ENCODE assay signal across 22 cellular contexts in genomic region chr15:39461536-39462140, GRCh38.
DNase-seq lines count a peak whose midpoint lies in the region; ATAC-seq and TF ChIP-seq lines count a peak whose summit lies in the region.
"Had no signal": no experiment of that assay in that cellular context is flagged by ENCODE, and none has a peak within 500 bp of the region (broad histone marks: within the 10 kb centered on the region; RNA-seq: fewer than 3 reads in every experiment).

No MANE protein-coding gene starts in this region.

- H3K4me3 ChIP-seq in GM23248 (no peak overlapping the region), heart left ventricle (no peak overlapping the region), ovary (no peak overlapping the region)

- peak; percentile 57 for DNase-seq in GM23248
- DNase-seq in chondrocyte (ENCODE audit: low spot score), result no peak
- DNase-seq in heart left ventricle, result peak; percentile 76 to 89 (median 81)
- peak; percentile 74 to 81 (median 79) for DNase-seq in ovary
- DNase-seq in activated CD4-positive, alpha-beta memory T cell treated with anti-CD3 and anti-CD28 coated beads for 36 hours, result no peak
- no peak for DNase-seq in foreskin keratinocyte
- DNase-seq: activated CD4-positive, alpha-beta memory T cell treated with anti-CD3 and anti-CD28 coated beads, Interleukin-2, amount 10 ng/mL, durations not matched to agents 7 days and 5 days; activated naive CD8-positive, alpha-beta T cell treated with anti-CD3 and anti-CD28 coated beads, Interleukin-2, amount 10 ng/mL, durations not matched to agents 7 days and 5 days; CD4-positive, alpha-beta T cell; DMS79 treated with DMSO at 0.1 percent for 48 hours; effector CD4-positive, alpha-beta T cell; foreskin melanocyte; naive thymus-derived CD8-positive, alpha-beta T cell; NCI-H1436; NCI-H226; retina; stimulated activated CD4-positive, alpha-beta T cell treated with anti-CD3 and anti-CD28 coated beads, Interleukin-1b, Interleukin-23, amount 100 ng/mL, for 48 hours; T-helper 1 cell; WERI-Rb-1 had no signal

- no peaks in the 10 kb centered on the region for H3K79me2 ChIP-seq in GM23248 (ENCODE audit: insufficient read depth)

- no peaks in the 10 kb centered on the region for H4K20me1 ChIP-seq in GM23248 (ENCODE audit: insufficient read depth)

- intact Hi-C loops in heart left ventricle (cut with DNase I), result loop anchor here in 1 of 10 donors (5.0 kb wide), 1 partner anchor 51 kb away; no protein-coding TSS in a partner anchor
- intact Hi-C loops in ovary (cut with DNase I), result no loop called here
- intact Hi-C loops in activated CD4-positive, alpha-beta memory T cell treated with anti-CD3 and anti-CD28 coated beads for 36 hours (cut with micrococcal nuclease), result no loop called here

- H3K4me3 Mint-ChIP-seq in chondrocyte (ENCODE audit: unreplicated experiment), result no peak overlapping the region
- H3K4me3 Mint-ChIP-seq in activated CD4-positive, alpha-beta memory T cell treated with anti-CD3 and anti-CD28 coated beads for 36 hours, result no peak overlapping the region
- H3K4me3 Mint-ChIP-seq: activated CD4-positive, alpha-beta memory T cell treated with anti-CD3 and anti-CD28 coated beads, Interleukin-2, amount 10 ng/mL, durations not matched to agents 7 days and 5 days; activated naive CD8-positive, alpha-beta T cell treated with anti-CD3 and anti-CD28 coated beads, Interleukin-2, amount 10 ng/mL, durations not matched to agents 7 days and 5 days; CD4-positive, alpha-beta T cell; naive thymus-derived CD8-positive, alpha-beta T cell had no signal

- 18 to 34% methylated on average over 2 of the region's 2 CpGs for WGBS in GM23248 (ENCODE audit: low coverage in 1 of 2, low lambda C conversion rate in 2 of 2, missing lambda C conversion rate in 2 of 2), 2 experiments
- 24 to 38% (median 25%) methylated on average over 2 of the region's 2 CpGs for WGBS in heart left ventricle, 4 donors
- WGBS in ovary, 3 donors, result 21 to 29% (median 29%) methylated on average over 2 of the region's 2 CpGs

- CTCF ChIA-PET in activated CD4-positive, alpha-beta memory T cell treated with anti-CD3 and anti-CD28 coated beads for 36 hours (lab: Charles Lee), result interaction anchor here (1.1 kb wide), 1 partner anchor 118 kb away, joined by 4 read pairs; no protein-coding TSS in a partner anchor

- H3K27ac ChIP-seq in GM23248 (peak overlapping the region; percentile 57), heart left ventricle (peak overlapping the region in 10 of 12 donors; percentile 1 to 79 (median 58)), ovary (no peak overlapping the region), foreskin keratinocyte (no peak overlapping the region)
- H3K27ac ChIP-seq: WERI-Rb-1 had no signal

- H3K4me2 ChIP-seq in GM23248 (ENCODE audit: unreplicated experiment), result no peak overlapping the region

- TF ChIP-seq EP300 in ovary (IDR thresholded peaks at IDR 0.05), result no peak

- peaks cover 57% of the 10 kb centered on the region for H3F3A ChIP-seq in GM23248 (ENCODE audit: insufficient read depth)

- TF ChIP-seq CTCF in chondrocyte (IDR thresholded peaks at IDR 0.05) (no peak), heart left ventricle (IDR thresholded peaks at IDR 0.05) (no peak), ovary (IDR thresholded peaks at IDR 0.05) (no peak), foreskin keratinocyte (conservative IDR thresholded peaks at IDR 0.05) (no peak)

- no peak for TF ChIP-seq POLR2A in heart left ventricle (IDR thresholded peaks at IDR 0.05)
- no peak for TF ChIP-seq POLR2A in ovary (IDR thresholded peaks at IDR 0.05)

- no peaks in the 10 kb centered on the region for H3K9me2 ChIP-seq in GM23248 (ENCODE audit: insufficient read depth)

- H3K27ac Mint-ChIP-seq in chondrocyte (ENCODE audit: unreplicated experiment), result peak overlapping the region; percentile 77
- H3K27ac Mint-ChIP-seq in activated CD4-positive, alpha-beta memory T cell treated with anti-CD3 and anti-CD28 coated beads for 36 hours, result no peak overlapping the region
- H3K27ac Mint-ChIP-seq: activated CD4-positive, alpha-beta memory T cell treated with anti-CD3 and anti-CD28 coated beads, Interleukin-2, amount 10 ng/mL, durations not matched to agents 7 days and 5 days; activated naive CD8-positive, alpha-beta T cell treated with anti-CD3 and anti-CD28 coated beads, Interleukin-2, amount 10 ng/mL, durations not matched to agents 7 days and 5 days; CD4-positive, alpha-beta T cell; naive thymus-derived CD8-positive, alpha-beta T cell had no signal

- no peaks in the 10 kb centered on the region for H3K27me3 Mint-ChIP-seq in chondrocyte (ENCODE audit: low read depth)
- H3K27me3 Mint-ChIP-seq in activated CD4-positive, alpha-beta memory T cell treated with anti-CD3 and anti-CD28 coated beads for 36 hours, result peaks cover 2% of the 10 kb centered on the region
- H3K27me3 Mint-ChIP-seq: activated naive CD8-positive, alpha-beta T cell treated with anti-CD3 and anti-CD28 coated beads, Interleukin-2, amount 10 ng/mL, durations not matched to agents 7 days and 5 days; CD4-positive, alpha-beta T cell had no signal

- H3K27me3 ChIP-seq in GM23248 (replicated peaks; ENCODE audit: insufficient read depth) (no peaks in the 10 kb centered on the region), heart left ventricle (no peaks in the 10 kb centered on the region), ovary (no peaks in the 10 kb centered on the region), foreskin keratinocyte (no peaks in the 10 kb centered on the region)

- H3K4me1 Mint-ChIP-seq in chondrocyte (ENCODE audit: low read depth), result peaks cover 26% of the 10 kb centered on the region
- H3K4me1 Mint-ChIP-seq in activated CD4-positive, alpha-beta memory T cell treated with anti-CD3 and anti-CD28 coated beads for 36 hours (ENCODE audit: low read depth), result no peaks in the 10 kb centered on the region
- H3K4me1 Mint-ChIP-seq: activated CD4-positive, alpha-beta memory T cell treated with anti-CD3 and anti-CD28 coated beads, Interleukin-2, amount 10 ng/mL, durations not matched to agents 7 days and 5 days; activated naive CD8-positive, alpha-beta T cell treated with anti-CD3 and anti-CD28 coated beads, Interleukin-2, amount 10 ng/mL, durations not matched to agents 7 days and 5 days; naive thymus-derived CD8-positive, alpha-beta T cell had no signal

- no peaks in the 10 kb centered on the region for H3K36me3 ChIP-seq in GM23248 (ENCODE audit: low read depth)
- H3K36me3 ChIP-seq in heart left ventricle, result no peaks in the 10 kb centered on the region
- H3K36me3 ChIP-seq in ovary, result no peaks in the 10 kb centered on the region
- H3K36me3 ChIP-seq: WERI-Rb-1 had no signal

- H2AFZ ChIP-seq in GM23248, result no peak overlapping the region

- peaks cover 2% of the 10 kb centered on the region for H3K36me3 Mint-ChIP-seq in chondrocyte (ENCODE audit: low read depth)
- no peaks in the 10 kb centered on the region for H3K36me3 Mint-ChIP-seq in activated CD4-positive, alpha-beta memory T cell treated with anti-CD3 and anti-CD28 coated beads for 36 hours
- H3K36me3 Mint-ChIP-seq: activated naive CD8-positive, alpha-beta T cell treated with anti-CD3 and anti-CD28 coated beads, Interleukin-2, amount 10 ng/mL, durations not matched to agents 7 days and 5 days; naive thymus-derived CD8-positive, alpha-beta T cell had no signal

- POLR2A ChIA-PET in activated CD4-positive, alpha-beta memory T cell treated with anti-CD3 and anti-CD28 coated beads for 36 hours (lab: Charles Lee), result no interaction called here

- H3K4me1 ChIP-seq in GM23248 (ENCODE audit: insufficient read depth) (peaks cover 34% of the 10 kb centered on the region), heart left ventricle (peaks cover 0 to 40% (median 23%) of the 10 kb centered on the region in 12 donors), ovary (ENCODE audit: insufficient read depth) (peaks cover 2% of the 10 kb centered on the region), foreskin keratinocyte (no peaks in the 10 kb centered on the region)

- H3K9me3 Mint-ChIP-seq in chondrocyte (ENCODE audit: low read depth), result peaks cover 18% of the 10 kb centered on the region
- H3K9me3 Mint-ChIP-seq in activated CD4-positive, alpha-beta memory T cell treated with anti-CD3 and anti-CD28 coated beads for 36 hours, result no peaks in the 10 kb centered on the region
- H3K9me3 Mint-ChIP-seq: activated naive CD8-positive, alpha-beta T cell treated with anti-CD3 and anti-CD28 coated beads, Interleukin-2, amount 10 ng/mL, durations not matched to agents 7 days and 5 days; CD4-positive, alpha-beta T cell; naive thymus-derived CD8-positive, alpha-beta T cell had no signal

- H3K9ac ChIP-seq in GM23248, result no peak overlapping the region

- in situ Hi-C loops in GM23248 (cut with MboI), result loop anchor here (10.0 kb wide), 1 partner anchor 113 kb away; no protein-coding TSS in a partner anchor

- no peaks in the 10 kb centered on the region for H3K9me3 ChIP-seq in GM23248 (ENCODE audit: low read depth)
- peaks cover 0 to 9% (median 0%) of the 10 kb centered on the region in 12 donors for H3K9me3 ChIP-seq in heart left ventricle
- H3K9me3 ChIP-seq in ovary, result no peaks in the 10 kb centered on the region

- ATAC-seq in heart left ventricle (peak; percentile 51 to 86 (median 83)), HG02678 (IDR thresholded peaks at IDR 0.05; ENCODE audit: unreplicated experiment) (no peak), foreskin keratinocyte (no peak), HG03469 (IDR thresholded peaks at IDR 0.05; ENCODE audit: unreplicated experiment) (no peak)
- ATAC-seq: HCT116; naive thymus-derived CD8-positive, alpha-beta T cell had no signal

Comparison
In these comparisons a context has a peak if more than half of its experiments do, and no peak if none do; other contexts are left out.
1. DNase-seq: peak in GM23248 (single experiment), heart left ventricle (5 of 5) and ovary (5 of 5); none in chondrocyte (single experiment), activated CD4-positive, alpha-beta memory T cell treated with anti-CD3 and anti-CD28 coated beads for 36 hours (single experiment) and foreskin keratinocyte (0 of 2).
2. H3K27ac ChIP-seq: peak in GM23248 (single experiment) and heart left ventricle (10 of 12); none in ovary (0 of 2) and foreskin keratinocyte (single experiment).
3. ATAC-seq: peak in heart left ventricle (4 of 4); none in HG02678 (single experiment), foreskin keratinocyte (single experiment) and HG03469 (single experiment).